ENCODE assay signal across 20 cellular contexts in genomic region chr11:77309401-77310085, GRCh38. TPM values are rescaled to one million over a fixed set of nuclear protein-coding genes. Genes with fewer than 3 reads are reported as not detected.
"Had no signal": no experiment of that assay in that cellular context is flagged by ENCODE, and none has a peak within 500 bp of the region (broad histone marks: within the 10 kb centered on the region; RNA-seq: fewer than 3 reads in every experiment).

No MANE protein-coding gene starts in this region.

- FAIRE-seq: endometrium had no signal

- H3K9me3 ChIP-seq: lower lobe of right lung, psoas muscle, thyroid gland had no signal

- ATAC-seq: left colon, lower lobe of right lung, psoas muscle, sciatic nerve had no signal

- H3K27ac ChIP-seq: lower lobe of right lung, psoas muscle, thyroid gland had no signal

- H3K4me3 ChIP-seq: lower lobe of right lung, psoas muscle, thyroid gland had no signal

- H3K36me3 ChIP-seq: lower lobe of right lung, thyroid gland had no signal

- H3K27me3 ChIP-seq: thyroid gland had no signal

- DNase-seq: activated CD4-positive, CD25-positive, alpha-beta regulatory T cell treated with anti-CD3 and anti-CD28 coated beads, Interleukin-2, amount 50 U/mL, for 72 hours; foreskin fibroblast; head of caudate nucleus; immature natural killer cell; left colon; lower lobe of right lung; midbrain; psoas muscle; stimulated activated CD4-positive, alpha-beta T cell treated with anti-CD3 and anti-CD28 coated beads, Interleukin-1b, Interleukin-23, amount 100 ng/mL, for 48 hours; thyroid gland had no signal

- H3K4me1 ChIP-seq: lower lobe of right lung, psoas muscle, thyroid gland had no signal

RNA-seq across cellular contexts. Expression of gene GDPD4, which starts 8.1 kb away (rescaled TPM):
- total RNA-seq: activated CD8-positive, alpha-beta memory T cell treated with anti-CD3 and anti-CD28 coated beads for 36 hours; activated T-helper 1 cell treated with anti-CD3 and anti-CD28 coated beads, Interleukin-12 subunit alpha, Interleukin-12 subunit beta, Interleukin-2, Interleukin-4 antibody, amounts not matched to agents 30 ng/mL and 10 ng/mL and 1 ng/mL, durations not matched to agents 14 hours and 24 hours and 36 hours; chondrocyte; left colon; lower lobe of right lung; myocyte; osteocyte; psoas muscle; sciatic nerve; urinary bladder had no signal
- polyA plus RNA-seq: adipose tissue, immature natural killer cell, neural cell, psoas muscle, urinary bladder had no signal
